Comparison of ENCODE assay signal across 11 cellular contexts in genomic region chr13:100789968-100790367, GRCh38.
A peak's percentile ranks its signal among the peaks of the same experiment; 100 is the strongest.
DNase-seq lines count a peak whose midpoint lies in the region; ATAC-seq and TF ChIP-seq lines count a peak whose summit lies in the region.
"Had no signal": no experiment of that assay in that cellular context is flagged by ENCODE, and none has a peak within 500 bp of the region (broad histone marks: within the 10 kb centered on the region; RNA-seq: fewer than 3 reads in every experiment).

No MANE protein-coding gene starts in this region.

- H2AFZ ChIP-seq in MM.1S (ENCODE audit: low read length) = peak overlapping the region; percentile 28; the same call in 1 of the 2 replicates
- peak overlapping the region; percentile 68 for H2AFZ ChIP-seq in neuron (ENCODE audit: low read depth, low read length)
- H2AFZ ChIP-seq: parathyroid adenoma had no signal

- peak overlapping the region; percentile 76 for H3K4me2 ChIP-seq in MM.1S (ENCODE audit: low read depth, low read length)

- H3K9ac ChIP-seq in MM.1S (ENCODE audit: low read length) = peak overlapping the region; percentile 65
- H3K9ac ChIP-seq: parathyroid adenoma had no signal

- H3K79me2 ChIP-seq in MM.1S (ENCODE audit: low read length) = no peaks in the 10 kb centered on the region
- H3K79me2 ChIP-seq: parathyroid adenoma had no signal

- peak overlapping the region; percentile 96 for H3K27ac ChIP-seq in MM.1S (ENCODE audit: low read length)
- H3K27ac ChIP-seq: gastroesophageal sphincter, parathyroid adenoma had no signal

- no peaks in the 10 kb centered on the region for H3K9me2 ChIP-seq in MM.1S (replicated peaks; ENCODE audit: insufficient read depth, low read length)

- H3K36me3 ChIP-seq in MM.1S (replicated peaks; ENCODE audit: insufficient read depth, low read length) (no peaks in the 10 kb centered on the region), neuron (ENCODE audit: insufficient read depth, low read length) (no peaks in the 10 kb centered on the region)
- H3K36me3 ChIP-seq: gastroesophageal sphincter had no signal

- H3K4me1 ChIP-seq in MM.1S (ENCODE audit: low read length) (peaks cover 40% of the 10 kb centered on the region), neuron (ENCODE audit: insufficient read depth, low read length) (peaks cover 13% of the 10 kb centered on the region)
- H3K4me1 ChIP-seq: gastroesophageal sphincter, parathyroid adenoma had no signal

- H3F3A ChIP-seq in MM.1S (ENCODE audit: insufficient read depth, low read length) = peaks cover 24% of the 10 kb centered on the region

- TF ChIP-seq CTCF in MM.1S (IDR thresholded peaks at IDR 0.05; ENCODE audit: low read length) = no peak

- H3K9me3 ChIP-seq in MM.1S (replicated peaks; ENCODE audit: insufficient read depth, low read length) (no peaks in the 10 kb centered on the region), neuron (ENCODE audit: low read length) (peaks cover 3% of the 10 kb centered on the region)

- H4K20me1 ChIP-seq in MM.1S (ENCODE audit: insufficient read depth, low read length) = no peaks in the 10 kb centered on the region

- H3K27me3 ChIP-seq in MM.1S (replicated peaks; ENCODE audit: insufficient read depth, low read length) = no peaks in the 10 kb centered on the region
- H3K27me3 ChIP-seq in neuron (ENCODE audit: insufficient read depth, low read length) = no peaks in the 10 kb centered on the region

- DNase-seq in NCI-H2029 treated with DMSO at 0.1 percent for 48 hours (lab: John Stamatoyannopoulos, UW) = peak; percentile 36
- no peak for DNase-seq in NCI-H2029 (lab: John Stamatoyannopoulos, UW)
- peak; percentile 97 for DNase-seq in MM.1S
- DNase-seq in OCI-M2 (lab: John Stamatoyannopoulos, UW; ENCODE audit: unreplicated experiment) = no peak
- no peak for DNase-seq in activated naive CD4-positive, alpha-beta T cell treated with Interleukin-2 at 50 U/mL for 16 hours
- DNase-seq: 8988T had no signal

- peak; percentile 87 for ATAC-seq in HG02759 (IDR thresholded peaks at IDR 0.05; ENCODE audit: unreplicated experiment)
- no peak for ATAC-seq in activated CD4-positive, CD25-positive, alpha-beta regulatory T cell treated with anti-CD3 and anti-CD28 coated beads, Interleukin-2, amount 50 U/mL, for 24 hours
- ATAC-seq: gastroesophageal sphincter had no signal

- H3K4me3 ChIP-seq in MM.1S (ENCODE audit: low read length) (peak overlapping the region; percentile 27; the same call in 1 of the 2 replicates), neuron (ENCODE audit: low read length) (no peak overlapping the region)
- H3K4me3 ChIP-seq: gastroesophageal sphincter had no signal

Comparison
In these comparisons a context has a peak if more than half of its experiments do, and no peak if none do; other contexts are left out.
1. DNase-seq: peak in NCI-H2029 treated with DMSO at 0.1 percent for 48 hours (single experiment) and MM.1S (single experiment); none in NCI-H2029 (single experiment), OCI-M2 (single experiment) and activated naive CD4-positive, alpha-beta T cell treated with Interleukin-2 at 50 U/mL for 16 hours (single experiment).